ENCODE assay signal across 8 cellular contexts in the genomic region with DNA sequence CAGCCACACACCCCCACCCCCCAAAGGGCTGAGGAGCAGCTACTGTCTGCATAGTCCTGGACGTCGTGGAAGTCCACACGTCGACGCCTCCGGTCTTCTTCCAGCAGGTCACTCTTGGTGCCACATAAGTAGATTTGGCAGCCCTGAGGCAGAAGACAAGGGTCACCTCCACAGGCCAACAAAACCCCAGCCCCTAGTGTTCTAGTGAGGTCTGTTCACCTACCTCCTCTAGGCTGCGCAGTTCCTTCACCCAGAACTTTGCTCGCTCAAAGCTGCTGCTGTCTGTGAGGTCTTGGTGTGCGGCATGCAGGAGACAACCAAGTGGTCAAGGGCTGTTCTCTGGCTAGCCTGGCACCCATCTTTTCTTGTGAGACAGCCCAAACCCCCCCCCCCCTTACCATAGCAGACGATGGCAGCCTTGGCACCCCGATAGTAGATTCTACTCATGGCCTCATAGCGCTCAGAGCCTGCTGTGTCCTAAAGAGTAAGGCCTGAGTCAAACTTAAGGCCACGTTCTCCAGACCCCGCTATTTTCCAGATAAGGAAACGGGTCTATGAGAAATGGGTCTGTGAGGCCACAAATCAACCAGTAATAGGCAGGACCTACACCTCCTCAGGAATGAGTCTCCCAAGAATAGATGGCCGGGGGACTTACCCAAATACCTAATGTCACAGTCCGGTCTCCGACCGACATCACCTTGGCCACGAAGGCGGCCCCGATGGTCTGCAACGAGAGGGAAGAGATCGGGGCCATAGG. TPM values are rescaled to one million over a fixed set of nuclear protein-coding genes. Genes with fewer than 3 reads are reported as not detected.
A peak's percentile ranks its signal among the peaks of the same experiment; 100 is the strongest.
DNase-seq lines count a peak whose midpoint lies in the region; ATAC-seq and TF ChIP-seq lines count a peak whose summit lies in the region.

No MANE protein-coding gene starts in this region.

- H2BK5ac ChIP-seq in H9 (ENCODE audit: insufficient read length, low read length), result no peak overlapping the region

- H3T11ph ChIP-seq in H9 (ENCODE audit: low read length), result no peak overlapping the region

- H3K9me3 ChIP-seq in A673 (ENCODE audit: low read depth, low read length, poor library complexity, severe bottlenecking) (no peaks in the 10 kb centered on the region), H9 (ENCODE audit: control insufficient read depth, low read depth, low read length) (no peaks in the 10 kb centered on the region), stomach (no peaks in the 10 kb centered on the region)

- H3K4me3 ChIP-seq in A673 (ENCODE audit: low read depth, low read length, poor library complexity, severe bottlenecking) (peak overlapping the region; percentile 88), iPS-11a (ENCODE audit: low read depth, low read length) (peak overlapping the region; percentile 95), stomach (peak overlapping the region; percentile 73 to 95 (median 86))

- no peaks in the 10 kb centered on the region for H3K27me3 ChIP-seq in A673 (replicated peaks; ENCODE audit: insufficient read depth, low read depth, low read length, poor library complexity)
- no peaks in the 10 kb centered on the region for H3K27me3 ChIP-seq in H9 (ENCODE audit: insufficient read depth, low read length)
- no peaks in the 10 kb centered on the region for H3K27me3 ChIP-seq in stomach

- peak overlapping the region in 2 of 3 experiments; percentile 52 to 97; a peak in 3 of 7 replicates for H3K27ac Mint-ChIP-seq in H9
- H3K27ac Mint-ChIP-seq in activated T-cell treated with anti-CD3 and anti-CD28 coated beads, Interleukin-2, amount 50 U/mL, for 72 hours, result peak overlapping the region; percentile 90

- H4K5ac ChIP-seq in H9 (ENCODE audit: insufficient read length, low read depth, low read length), result no peak overlapping the region

- H3K79me2 ChIP-seq in H9 (ENCODE audit: insufficient read depth, low read length), result peaks cover 9% of the 10 kb centered on the region; the same call in 1 of the 2 replicates

- TF ChIP-seq EP300 in stomach (IDR thresholded peaks at IDR 0.05), result no peak

- no peak overlapping the region for H2AFZ ChIP-seq in H9 (ENCODE audit: low read length)

- H3K4me2 ChIP-seq in H9 (ENCODE audit: insufficient read depth, insufficient read length, low read length), result peak overlapping the region; percentile 74

- H3K4me1 ChIP-seq in A673 (ENCODE audit: insufficient read depth, low read length, poor library complexity, severe bottlenecking), result peaks cover 10% of the 10 kb centered on the region
- H3K4me1 ChIP-seq in H9 (ENCODE audit: insufficient read depth, low read length), result no peaks in the 10 kb centered on the region
- H3K4me1 ChIP-seq in stomach, result peaks cover 54 to 78% (median 62%) of the 10 kb centered on the region in 4 donors

- no peaks in the 10 kb centered on the region for H3K79me1 ChIP-seq in H9 (ENCODE audit: insufficient read depth, low read depth, low read length, poor library complexity, severe bottlenecking)

- POLR2A ChIA-PET in A673 (lab: Charles Lee; ENCODE audit: low non-redundant PET), result no interaction called here

- H3K4ac ChIP-seq in H9 (ENCODE audit: low read depth, low read length), result no peak overlapping the region

- no peak for ATAC-seq in activated T-cell treated with anti-CD3 and anti-CD28 coated beads, Interleukin-2, amount 50 U/mL, for 72 hours (replicated peaks in 1 of 2)
- ATAC-seq in GM19035 (IDR thresholded peaks at IDR 0.05; ENCODE audit: unreplicated experiment), result no peak

- CTCF ChIA-PET in A673 (lab: Charles Lee), result no interaction called here

- no peak overlapping the region for H2BK15ac ChIP-seq in H9 (ENCODE audit: low read depth, low read length)

- no peak overlapping the region; the same call in 1 of the 2 replicates for H3K14ac ChIP-seq in H9 (ENCODE audit: insufficient read depth, low read length)

- no peak overlapping the region for H2BK12ac ChIP-seq in H9 (ENCODE audit: insufficient read length, low read depth, low read length)

- peaks cover 1% of the 10 kb centered on the region; the same call in 1 of the 2 replicates for H3K27me3 Mint-ChIP-seq in H9 (ENCODE audit: low read depth)
- no peaks in the 10 kb centered on the region for H3K27me3 Mint-ChIP-seq in activated T-cell treated with anti-CD3 and anti-CD28 coated beads, Interleukin-2, amount 50 U/mL, for 72 hours (ENCODE audit: low read depth)

- H3K36me3 ChIP-seq in A673 (ENCODE audit: insufficient read depth, low read length, poor library complexity, severe bottlenecking) (peaks cover 29% of the 10 kb centered on the region), stomach (peaks cover 21 to 46% (median 34%) of the 10 kb centered on the region in 4 donors)

- no peak overlapping the region for H2BK120ac ChIP-seq in H9 (ENCODE audit: low read depth, low read length, poor library complexity, severe bottlenecking)

- H3K56ac ChIP-seq in H9 (ENCODE audit: insufficient read length, low read depth, low read length), result no peak overlapping the region

- H3K23me2 ChIP-seq in H9 (ENCODE audit: insufficient read length, low read depth, low read length, poor library complexity, severe bottlenecking), result peaks cover 13% of the 10 kb centered on the region

- H3K27ac ChIP-seq in A673 (ENCODE audit: low read depth, low read length, poor library complexity, severe bottlenecking), result peak overlapping the region; percentile 87
- H3K27ac ChIP-seq in H9 (ENCODE audit: insufficient read length, low read depth, low read length), result no peak overlapping the region
- peak overlapping the region in 4 of 5 donors; percentile 86 to 92 (median 88) for H3K27ac ChIP-seq in stomach

- peak overlapping the region; percentile 93 to 96 for H3K4me3 Mint-ChIP-seq in H9
- peak overlapping the region; percentile 87 to 90 for H3K4me3 Mint-ChIP-seq in activated T-cell treated with anti-CD3 and anti-CD28 coated beads, Interleukin-2, amount 50 U/mL, for 72 hours

- H4K20me1 ChIP-seq in H9 (ENCODE audit: control insufficient read depth, insufficient read depth, insufficient read length), result peaks cover 5% of the 10 kb centered on the region

- intact Hi-C loops in A673 (cut with micrococcal nuclease; ENCODE audit: unreplicated experiment), result no loop called here
- intact Hi-C loops in stomach (cut with DNase I; ENCODE audit: low total_unique reads), result no loop called here

- no peaks in the 10 kb centered on the region for H3K9me3 Mint-ChIP-seq in H9
- H3K9me3 Mint-ChIP-seq in activated T-cell treated with anti-CD3 and anti-CD28 coated beads, Interleukin-2, amount 50 U/mL, for 72 hours, result no peaks in the 10 kb centered on the region

- no peak overlapping the region for H2BK20ac ChIP-seq in H9 (ENCODE audit: low read depth, low read length, poor library complexity, severe bottlenecking)

- peaks cover 36 to 52% of the 10 kb centered on the region in 2 experiments for H3K4me1 Mint-ChIP-seq in H9
- peaks cover 69% of the 10 kb centered on the region for H3K4me1 Mint-ChIP-seq in activated T-cell treated with anti-CD3 and anti-CD28 coated beads, Interleukin-2, amount 50 U/mL, for 72 hours (ENCODE audit: low read depth)

- no peak for TF ChIP-seq POLR2A in stomach (IDR thresholded peaks at IDR 0.05)

- no peak overlapping the region for H3K23ac ChIP-seq in H9 (ENCODE audit: insufficient read length, low read depth, low read length)

- H3K18ac ChIP-seq in H9 (ENCODE audit: insufficient read length, low read depth, low read length), result no peak overlapping the region

- H3K36me3 Mint-ChIP-seq in H9 (ENCODE audit: insufficient read depth in 1 of 3, low read depth in 3 of 3), result peaks cover 24 to 54% (median 27%) of the 10 kb centered on the region in 3 experiments
- H3K36me3 Mint-ChIP-seq in activated T-cell treated with anti-CD3 and anti-CD28 coated beads, Interleukin-2, amount 50 U/mL, for 72 hours (ENCODE audit: insufficient read depth in 2 of 2), result peaks cover 3 to 12% of the 10 kb centered on the region in 2 donors

- no CpG with 5 or more reads among the region's 24 CpGs for WGBS in H9 (ENCODE audit: extremely low coverage, insufficient read length, low lambda C conversion rate)
- WGBS in stomach, 5 donors, result 26 to 48% (median 33%) methylated on average over 16 to 24 of the region's 24 CpGs

- BruUV-seq in A673 (replicated peaks; lab: Mats Ljungman, UMichigan), result no TSS peak

- H4K91ac ChIP-seq in H9 (ENCODE audit: insufficient read length, low read depth, low read length), result no peak overlapping the region

- DNase-seq in A673 (ENCODE audit: low spot score) (no peak), H9 (peak; percentile 53), stomach (no peak), cerebellar nuclear complex (lab: John Stamatoyannopoulos, UW) (no peak), DMS 273 treated with DMSO at 0.1 percent for 48 hours (lab: John Stamatoyannopoulos, UW) (no peak)
- DNase-seq in activated T-cell treated with anti-CD3 and anti-CD28 coated beads, Interleukin-2, amount 50 U/mL, for 72 hours, result no peak

- TF ChIP-seq CTCF in A673 (conservative IDR thresholded peaks at IDR 0.05; ENCODE audit: low read depth, low read length) (no peak), H9 (conservative IDR thresholded peaks at IDR 0.05) (no peak; the same call in 2 of the 3 replicates), stomach (IDR thresholded peaks at IDR 0.05) (no peak)

- H4K8ac ChIP-seq in H9 (replicated peaks; ENCODE audit: insufficient read length, low read depth, low read length), result no peak overlapping the region

- peak overlapping the region; percentile 6 for H3K9ac ChIP-seq in H9 (ENCODE audit: extremely low read depth, insufficient read length, low read length)

- H2AK5ac ChIP-seq in H9 (ENCODE audit: insufficient read length, low read length), result no peak overlapping the region

RNA-seq across cellular contexts. Expression of gene RAB24, which starts 1.0 kb away (rescaled TPM):
- total RNA-seq in A673 (2021), result 16.0 and 19.2 TPM in 2 replicates
- 17.6 and 18.6 TPM in 2 replicates for total RNA-seq in H9 (2021)
- total RNA-seq in activated T-cell treated with anti-CD3 and anti-CD28 coated beads, Interleukin-2, amount 50 U/mL, for 72 hours, result 10 to 100 TPM; 26.3 to 29.4 TPM
- total RNA-seq in stomach, result 10 to 100 TPM in 4 of 5 donors, 1 to 10 TPM in 1; 1.8 to 87.2 (median 12.3) TPM
- polyA plus RNA-seq in stomach, result 10 to 100 TPM; 31.5 to 65.3 (median 33.7) TPM

RNA-seq across cellular contexts. Expression of gene PRELID1, which starts 1.1 kb away (rescaled TPM):
- 169 and 194 TPM in 2 replicates for total RNA-seq in A673 (2021)
- 212 and 213 TPM in 2 replicates for total RNA-seq in H9 (2021)
- 100 to 1,000 TPM; 118 to 128 TPM for total RNA-seq in activated T-cell treated with anti-CD3 and anti-CD28 coated beads, Interleukin-2, amount 50 U/mL, for 72 hours
- 100 to 1,000 TPM in 3 of 5 donors, 10 to 100 TPM in 2; 82.4 to 201 (median 127) TPM for total RNA-seq in stomach
- polyA plus RNA-seq in stomach, result 100 to 1,000 TPM; 140 to 177 (median 171) TPM

RNA-seq across cellular contexts. Expression of gene MXD3, which starts 9.2 kb away (rescaled TPM):
- total RNA-seq in A673 (2021) (15.1 and 19.4 TPM in 2 replicates), H9 (2021) (9.8 and 10.9 TPM in 2 replicates), stomach (10 to 100 TPM in 4 of 5 donors, 1 to 10 TPM in 1; 6.8 to 86.9 (median 25.0) TPM)
- total RNA-seq in activated T-cell treated with anti-CD3 and anti-CD28 coated beads, Interleukin-2, amount 50 U/mL, for 72 hours, result 10 to 100 TPM; 44.2 to 61.1 TPM
- 10 to 100 TPM in 2 of 3 donors, 1 to 10 TPM in 1; 7.6 to 17.8 (median 15.0) TPM for polyA plus RNA-seq in stomach

RNA-seq across cellular contexts. Expression of gene LMAN2, which starts 48.9 kb away (rescaled TPM):
- total RNA-seq in A673 (2021) (97.7 and 98.4 TPM in 2 replicates), H9 (2021) (105 and 106 TPM in 2 replicates), stomach (100 to 1,000 TPM in 3 of 5 donors, 10 to 100 TPM in 2; 73.5 to 621 (median 187) TPM)
- total RNA-seq in activated T-cell treated with anti-CD3 and anti-CD28 coated beads, Interleukin-2, amount 50 U/mL, for 72 hours, result 100 to 1,000 TPM; 115 to 124 TPM
- 100 to 1,000 TPM in 1 of 3 donors, 10 to 100 TPM in 2; 92.9 to 135 (median 98.0) TPM for polyA plus RNA-seq in stomach

RNA-seq across cellular contexts. Expression of gene RGS14, which starts 55.2 kb away (rescaled TPM):
- total RNA-seq in A673 (2021), result 3.1 and 6.5 TPM in 2 replicates
- total RNA-seq in H9 (2021), result 12.3 and 16.4 TPM in 2 replicates
- total RNA-seq in activated T-cell treated with anti-CD3 and anti-CD28 coated beads, Interleukin-2, amount 50 U/mL, for 72 hours, result 10 to 100 TPM; 41.3 to 50.8 TPM
- total RNA-seq in stomach, result 100 to 1,000 TPM in 1 of 5 donors, 10 to 100 TPM in 1, 1 to 10 TPM in 2, not detected in 1; 4.2 to 100 (median 12.5) TPM
- polyA plus RNA-seq in stomach, result 10 to 100 TPM; 19.0 to 34.3 (median 26.9) TPM
